Comparison of ENCODE assay signal across 25 cellular contexts in the genomic region with DNA sequence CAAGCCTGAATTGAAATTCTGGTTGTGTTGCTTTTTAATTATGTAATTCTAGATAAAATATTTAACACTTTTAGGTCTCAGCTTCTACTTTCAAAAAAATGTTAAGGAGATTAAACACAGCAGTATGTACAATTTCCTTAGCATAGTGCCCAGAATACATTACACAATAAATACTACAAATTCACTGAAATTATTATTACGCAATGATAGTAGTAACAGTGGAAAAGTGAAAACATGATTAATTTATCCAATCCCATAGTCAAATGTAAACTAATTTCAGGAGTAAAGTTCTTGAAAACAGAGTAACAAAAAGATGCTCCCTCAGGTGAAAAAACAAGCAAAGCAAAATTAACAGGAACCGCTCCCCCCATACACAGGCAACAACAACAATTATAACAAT.
A peak's percentile ranks its signal among the peaks of the same experiment; 100 is the strongest.
DNase-seq lines count a peak whose midpoint lies in the region; ATAC-seq, FAIRE-seq and TF ChIP-seq lines count a peak whose summit lies in the region.
"Had no signal": no experiment of that assay in that cellular context is flagged by ENCODE, and none has a peak within 500 bp of the region (broad histone marks: within the 10 kb centered on the region; RNA-seq: fewer than 3 reads in every experiment).

No MANE protein-coding gene starts in this region.

- no CpG with 5 or more reads among the region's 2 CpGs for WGBS in IMR-90 (ENCODE audit: extremely low coverage in 2 of 2, insufficient read length in 1 of 2), 2 experiments
- WGBS in K562 (ENCODE audit: insufficient coverage, low coverage, missing lambda C conversion rate), result 0% methylated on average over 2 of the region's 2 CpGs
- WGBS in sigmoid colon, 2 donors, result 93 to 94% methylated on average over 2 of the region's 2 CpGs

- no peaks in the 10 kb centered on the region for H3K79me2 ChIP-seq in PC-9 (ENCODE audit: low read depth)
- no peaks in the 10 kb centered on the region for H3K79me2 ChIP-seq in K562 (ENCODE audit: control insufficient read depth, insufficient read depth, low read length)

- H2BK15ac ChIP-seq in IMR-90 (ENCODE audit: low read depth, low read length), result no peak overlapping the region

- no peak overlapping the region for H2BK120ac ChIP-seq in IMR-90 (ENCODE audit: low read depth, low read length)

- H2AFZ ChIP-seq in IMR-90 (replicated peaks; ENCODE audit: low read length, poor library complexity) (no peak overlapping the region), PC-9 (0 out of 2 replicates have a peak overlapping the region, but pooled peaks have one; percentile 60), K562 (ENCODE audit: low read depth, low read length) (no peak overlapping the region)
- H2AFZ ChIP-seq: GM23248 had no signal

- H4K5ac ChIP-seq in IMR-90 (ENCODE audit: low read depth, low read length), result no peak overlapping the region

- intact Hi-C loops in IMR-90 (cut with micrococcal nuclease), result no loop called here
- intact Hi-C loops in PC-9 (cut with micrococcal nuclease; ENCODE audit: unreplicated experiment), result no loop called here
- intact Hi-C loops in K562 (cut with micrococcal nuclease), result no loop called here
- intact Hi-C loops in sigmoid colon (cut with DNase I), result no loop called here

- no peaks in the 10 kb centered on the region for H3K9me2 ChIP-seq in PC-9 (ENCODE audit: insufficient read depth)

- no peak overlapping the region for H2BK20ac ChIP-seq in IMR-90 (ENCODE audit: low read depth, low read length)

- TF ChIP-seq RAD21 in IMR-90 (IDR thresholded peaks at IDR 0.05; ENCODE audit: low read length) (no peak), K562 (CRISPR knock-in tag; conservative IDR thresholded peaks at IDR 0.05 in 1 of 2, IDR thresholded peaks at IDR 0.05 in 1 of 2) (no peak)

- no peak overlapping the region for H3K4ac ChIP-seq in IMR-90 (ENCODE audit: low read depth, low read length)

- CTCF ChIA-PET in IMR-90 (lab: Yijun Ruan, JAX), result no interaction called here
- CTCF ChIA-PET in PC-9 (lab: Charles Lee), result no interaction called here
- CTCF ChIA-PET in K562 (lab: Yijun Ruan, JAX; ENCODE audit: low intra/inter-chr PET ratio), result no interaction called here

- H4K8ac ChIP-seq in IMR-90 (ENCODE audit: low read depth in 2 of 2, low read length in 2 of 2), result no peak overlapping the region

- H3K9ac ChIP-seq in IMR-90 (ENCODE audit: low read depth, low read length), result no peak overlapping the region
- no peak overlapping the region for H3K9ac ChIP-seq in K562 (ENCODE audit: insufficient read depth in 1 of 2, low read depth in 2 of 2, low read length in 2 of 2)
- H3K9ac ChIP-seq: BLaER1 treated with 17β-estradiol and CSF1 and Interleukin-3, amounts not matched to agents 10 nM and 100 nM; GM23248 had no signal

- H3K9me1 ChIP-seq in IMR-90 (ENCODE audit: insufficient read depth, low read length), result no peaks in the 10 kb centered on the region
- H3K9me1 ChIP-seq in K562 (ENCODE audit: control insufficient read depth, insufficient read depth, low read length), result no peaks in the 10 kb centered on the region

- no peak overlapping the region for H3K4me3 ChIP-seq in IMR-90 (ENCODE audit: insufficient read depth, low read depth, low read length)
- H3K4me3 ChIP-seq in PC-9, result no peak overlapping the region
- H3K4me3 ChIP-seq in K562, result no peak overlapping the region
- no peak overlapping the region for H3K4me3 ChIP-seq in fibroblast of pulmonary artery (replicated peaks; ENCODE audit: low read depth, low read length)
- H3K4me3 ChIP-seq in sigmoid colon, result no peak overlapping the region
- H3K4me3 ChIP-seq: A549; BLaER1 treated with 17β-estradiol and CSF1 and Interleukin-3, amounts not matched to agents 10 nM and 100 nM; GM12878; GM23248; HAP-1 had no signal

- H4K20me1 ChIP-seq in IMR-90 (ENCODE audit: insufficient read depth, low read length) (no peaks in the 10 kb centered on the region), PC-9 (ENCODE audit: insufficient read depth) (no peaks in the 10 kb centered on the region; the same call in 1 of the 2 replicates), K562 (replicated peaks; ENCODE audit: control insufficient read depth, insufficient read depth, low read length) (no peaks in the 10 kb centered on the region)
- H4K20me1 ChIP-seq: BLaER1 treated with 17β-estradiol and CSF1 and Interleukin-3, amounts not matched to agents 10 nM and 100 nM had no signal

- no peak overlapping the region for H4K91ac ChIP-seq in IMR-90 (ENCODE audit: insufficient read depth, low read depth, low read length)

- ATAC-seq in IMR-90 (ENCODE audit: low read depth) (no peak), K562 (no peak)
- ATAC-seq: A549, GM12878 had no signal

- H3K18ac ChIP-seq in IMR-90 (ENCODE audit: low read depth, low read length), result no peak overlapping the region

- H3K4me1 ChIP-seq in IMR-90 (ENCODE audit: control insufficient read depth, insufficient read depth, low read length), result 0 out of 2 replicates have a peak, but pooled peaks cover 2% of the 10 kb centered on the region
- no peaks in the 10 kb centered on the region for H3K4me1 ChIP-seq in PC-9 (replicated peaks; ENCODE audit: insufficient read depth)
- no peaks in the 10 kb centered on the region for H3K4me1 ChIP-seq in K562 (replicated peaks in 1 of 2; ENCODE audit: control insufficient read depth in 2 of 2, insufficient read depth in 2 of 2, low read length in 2 of 2)
- H3K4me1 ChIP-seq in sigmoid colon, result peaks cover 0 to 35% (median 25%) of the 10 kb centered on the region in 4 donors
- H3K4me1 ChIP-seq: A549; BLaER1 treated with 17β-estradiol and CSF1 and Interleukin-3, amounts not matched to agents 10 nM and 100 nM; HAP-1 had no signal

- no peaks in the 10 kb centered on the region for H3K9me3 ChIP-seq in IMR-90 (ENCODE audit: control insufficient read depth, insufficient read depth, low read length)
- H3K9me3 ChIP-seq in PC-9 (ENCODE audit: insufficient read depth, low read depth), result no peaks in the 10 kb centered on the region
- H3K9me3 ChIP-seq in K562 (replicated peaks; ENCODE audit: control insufficient read depth, insufficient read depth, low read depth, low read length), result no peaks in the 10 kb centered on the region; the same call in 1 of the 2 replicates
- no peaks in the 10 kb centered on the region for H3K9me3 ChIP-seq in sigmoid colon
- H3K9me3 ChIP-seq: A549; BE2C; BLaER1 treated with 17β-estradiol and CSF1 and Interleukin-3, amounts not matched to agents 10 nM and 100 nM; HAP-1 had no signal

- no peak overlapping the region for H2BK5ac ChIP-seq in IMR-90 (ENCODE audit: low read depth, low read length, poor library complexity, severe bottlenecking)

- TF ChIP-seq POLR2A in IMR-90 (IDR thresholded peaks at IDR 0.05; ENCODE audit: low read depth, low read length) (no peak), K562 (conservative IDR thresholded peaks at IDR 0.05) (no peak), sigmoid colon (IDR thresholded peaks at IDR 0.05) (no peak)

- no peaks in the 10 kb centered on the region for H3K36me3 ChIP-seq in IMR-90 (ENCODE audit: control insufficient read depth, insufficient read depth, low read length)
- H3K36me3 ChIP-seq in PC-9 (ENCODE audit: low read depth), result no peaks in the 10 kb centered on the region
- H3K36me3 ChIP-seq in K562 (ENCODE audit: control insufficient read depth, insufficient read depth, low read length), result no peaks in the 10 kb centered on the region
- no peaks in the 10 kb centered on the region for H3K36me3 ChIP-seq in sigmoid colon
- H3K36me3 ChIP-seq: BE2C; BLaER1 treated with 17β-estradiol and CSF1 and Interleukin-3, amounts not matched to agents 10 nM and 100 nM; HAP-1 had no signal

- H3K4me2 ChIP-seq in IMR-90 (ENCODE audit: low read depth, low read length) (no peak overlapping the region), PC-9 (no peak overlapping the region), K562 (ENCODE audit: insufficient read depth, low read length) (no peak overlapping the region)
- H3K4me2 ChIP-seq: A549; BLaER1 treated with 17β-estradiol and CSF1 and Interleukin-3, amounts not matched to agents 10 nM and 100 nM had no signal

- no peak for DNase-seq in IMR-90
- DNase-seq in PC-9, result no peak
- DNase-seq in K562 (ENCODE audit: extremely low read depth in 1 of 4, low spot score in 3 of 4), result no peak
- peak; percentile 6 for DNase-seq in fibroblast of pulmonary artery (ENCODE audit: low read depth)
- DNase-seq in sigmoid colon, result no peak
- DNase-seq in GOT3 (lab: John Stamatoyannopoulos, UW), result no peak
- DNase-seq in mucosa of gallbladder (ENCODE audit: low spot score), result no peak
- DNase-seq: 8988T; ACHN; AML-193; BE2C; CD4-positive, alpha-beta T cell; CD8-positive, alpha-beta memory T cell; DMS 273 treated with DMSO at 0.1 percent for 48 hours; DMS79; EL; GDM1; GM23248; HFFc6 had no signal

- H3K14ac ChIP-seq in IMR-90 (replicated peaks; ENCODE audit: low read depth, low read length), result no peak overlapping the region

- no peak for FAIRE-seq in K562 (lab: Jason Lieb, UNC)
- FAIRE-seq: A549, GM12878, GM19239, H54 had no signal

- POLR2A ChIA-PET in IMR-90 (lab: Charles Lee; ENCODE audit: unreplicated experiment) (no interaction called here), PC-9 (lab: Charles Lee; ENCODE audit: unreplicated experiment) (no interaction called here), K562 (lab: Yijun Ruan, JAX) (no interaction called here)

- no peak overlapping the region for H2AK5ac ChIP-seq in IMR-90 (ENCODE audit: low read depth, low read length)

- dilution Hi-C loops in IMR-90 (cut with HindIII; ENCODE audit: low sequenced_read_pairs, unreplicated experiment), result no loop called here

- no TSS peak for BruUV-seq in IMR-90 (replicated peaks; lab: Mats Ljungman, UMichigan)
- BruUV-seq in PC-9 (replicated peaks; lab: Mats Ljungman, UMichigan), result no TSS peak
- BruUV-seq in K562 (replicated peaks; lab: Mats Ljungman, UMichigan), result no TSS peak

- no peaks in the 10 kb centered on the region for H3F3A ChIP-seq in PC-9 (ENCODE audit: insufficient read depth, low read depth)

- no peak for TF ChIP-seq EP300 in K562 (IDR thresholded peaks at IDR 0.05; ENCODE audit: low read length)
- TF ChIP-seq EP300 in sigmoid colon (IDR thresholded peaks at IDR 0.05), result no peak

- in situ Hi-C loops in IMR-90 (cut with MboI; ENCODE audit: low sequenced_read_pairs) (no loop called here), K562 (cut with MboI) (no loop called here)

- no peak overlapping the region for H3K56ac ChIP-seq in IMR-90 (ENCODE audit: extremely low read depth, insufficient read depth, low read length)

- H2AK9ac ChIP-seq in IMR-90 (replicated peaks; ENCODE audit: low read depth, low read length, poor library complexity), result no peak overlapping the region

- H3K23ac ChIP-seq in IMR-90 (ENCODE audit: low read depth, low read length), result no peak overlapping the region

- TF ChIP-seq CTCF in IMR-90 (conservative IDR thresholded peaks at IDR 0.05; ENCODE audit: low read depth, low read length), result no peak
- TF ChIP-seq CTCF in PC-9 (conservative IDR thresholded peaks at IDR 0.05), result no peak
- no peak for TF ChIP-seq CTCF in K562 (IDR thresholded peaks at IDR 0.05 in 2 of 3, conservative IDR thresholded peaks at IDR 0.05 in 1 of 3; ENCODE audit: insufficient read depth in 2 of 3, low read depth in 1 of 3, low read length in 3 of 3)
- TF ChIP-seq CTCF in fibroblast of pulmonary artery (IDR thresholded peaks at IDR 0.05; ENCODE audit: low read length, missing control alignments), result no peak
- no peak for TF ChIP-seq CTCF in sigmoid colon (IDR thresholded peaks at IDR 0.05)

- H3K27me3 ChIP-seq in IMR-90 (ENCODE audit: control insufficient read depth, insufficient read depth, low read length), result no peaks in the 10 kb centered on the region
- no peaks in the 10 kb centered on the region for H3K27me3 ChIP-seq in PC-9 (ENCODE audit: insufficient read depth, low read depth)
- H3K27me3 ChIP-seq in K562 (ENCODE audit: control insufficient read depth in 2 of 2, insufficient read depth in 2 of 2, low read length in 2 of 2), result no peaks in the 10 kb centered on the region
- no peaks in the 10 kb centered on the region for H3K27me3 ChIP-seq in sigmoid colon
- H3K27me3 ChIP-seq: BE2C; BLaER1 treated with 17β-estradiol and CSF1 and Interleukin-3, amounts not matched to agents 10 nM and 100 nM had no signal

- no peaks in the 10 kb centered on the region for H3K79me1 ChIP-seq in IMR-90 (ENCODE audit: low read depth in 1 of 2, low read length in 2 of 2)

- H3K27ac ChIP-seq in IMR-90 (ENCODE audit: insufficient read depth, low read length), result no peak overlapping the region
- no peak overlapping the region for H3K27ac ChIP-seq in PC-9
- no peak overlapping the region for H3K27ac ChIP-seq in K562 (ENCODE audit: extremely low read depth, low read depth, low read length)
- H3K27ac ChIP-seq in sigmoid colon, result no peak overlapping the region
- H3K27ac ChIP-seq: A549; BLaER1 treated with 17β-estradiol and CSF1 and Interleukin-3, amounts not matched to agents 10 nM and 100 nM; GM23248 had no signal
